28 cellular contexts compared by ENCODE assay signal in the genomic region with DNA sequence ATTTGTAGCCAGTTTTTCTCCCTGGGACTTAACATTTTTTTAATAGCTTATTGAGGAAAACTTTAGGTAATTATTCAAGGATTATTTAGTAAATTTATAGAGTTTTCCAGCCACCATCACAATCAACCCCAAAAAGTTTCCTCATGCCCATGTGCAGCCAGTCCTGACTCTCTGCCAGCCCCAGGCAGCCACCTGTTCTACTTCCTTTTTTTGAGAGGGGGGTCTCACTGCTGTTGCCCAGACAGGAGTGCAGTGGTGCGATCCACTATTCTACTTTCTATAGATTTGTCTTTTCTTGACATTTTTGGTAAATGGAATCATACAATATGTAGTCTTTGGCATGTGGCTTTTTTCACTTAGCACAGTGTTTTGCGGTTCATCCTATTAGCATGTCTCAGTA.
"Had no signal": no experiment of that assay in that cellular context is flagged by ENCODE, and none has a peak within 500 bp of the region (broad histone marks: within the 10 kb centered on the region; RNA-seq: fewer than 3 reads in every experiment).

No MANE protein-coding gene starts in this region.

- DNase-seq: stimulated activated CD4-positive, alpha-beta T cell treated with anti-CD3 and anti-CD28 coated beads, Interleukin-2, amount 100 ng/mL, for 48 hours; stimulated activated CD4-positive, alpha-beta T cell treated with anti-CD3 and anti-CD28 coated beads, Interleukin-4, amount 100 ng/mL, for 1 hour; stimulated activated CD4-positive, alpha-beta T cell treated with anti-CD3 and anti-CD28 coated beads, Interleukin-4, amount 100 ng/mL, for 24 hours; stimulated activated CD4-positive, alpha-beta T cell treated with anti-CD3 and anti-CD28 coated beads, Interleukin-4, amount 100 ng/mL, for 4 hours; stimulated activated CD8-positive, alpha-beta memory T cell treated with anti-CD3 and anti-CD28 coated beads, Interleukin-4, amount 100 ng/mL, for 48 hours; stimulated activated naive B cell treated with anti-CD40 and anti-IgM and Interleukin-4, amounts not matched to agents 10 μg/mL and 1 μg/mL and 100 μg/mL, for 72 hours; stimulated activated naive CD4-positive, alpha-beta T cell; stimulated activated naive CD4-positive, alpha-beta T cell treated with Interleukin-2 at 50 U/mL for 16 hours; stimulated activated naive CD8-positive, alpha-beta T cell treated with anti-CD3 and anti-CD28 coated beads, Interleukin-15, amount 100 ng/mL, for 72 hours; stimulated activated naive CD8-positive, alpha-beta T cell treated with anti-CD3 and anti-CD28 coated beads, Interleukin-15, Interleukin-2, amounts not matched to agents 100 U/mL and 50 U/mL, for 24 hours; stomach; substantia nigra; testis; thyroid gland; tibial artery; transverse colon; trophoblast cell; upper lobe of left lung; upper lobe of right lung; uterus had no signal

- H3K27me3 Mint-ChIP-seq: stimulated activated memory B cell treated with anti-CD40 and anti-IgM and Interleukin-4, amounts not matched to agents 10 μg/mL and 1 μg/mL and 100 μg/mL, for 72 hours; stimulated activated naive B cell treated with anti-CD40 and anti-IgM and Interleukin-4, amounts not matched to agents 10 μg/mL and 1 μg/mL and 100 μg/mL, for 72 hours; stimulated activated naive CD8-positive, alpha-beta T cell treated with anti-CD3 and anti-CD28 coated beads, Interleukin-15, amount 100 ng/mL, for 72 hours; stimulated activated naive CD8-positive, alpha-beta T cell treated with anti-CD3 and anti-CD28 coated beads, Interleukin-15, Interleukin-2, amounts not matched to agents 100 ng/mL and 50 ng/mL, for 24 hours; type B pancreatic cell had no signal

- H3K9me3 Mint-ChIP-seq: stimulated activated effector memory CD8-positive, alpha-beta T cell treated with anti-CD3 and anti-CD28 coated beads, Interleukin-12 subunit alpha, Interleukin-12 subunit beta, amount 100 ng/mL, for 72 hours; stimulated activated memory B cell treated with anti-CD40 and anti-IgM and Interleukin-4, amounts not matched to agents 10 μg/mL and 1 μg/mL and 100 μg/mL, for 72 hours; stimulated activated naive B cell treated with anti-CD40 and anti-IgM and Interleukin-4, amounts not matched to agents 10 μg/mL and 1 μg/mL and 100 μg/mL, for 72 hours; stimulated activated naive CD8-positive, alpha-beta T cell treated with anti-CD3 and anti-CD28 coated beads, Interleukin-15, amount 100 ng/mL, for 72 hours; stimulated activated naive CD8-positive, alpha-beta T cell treated with anti-CD3 and anti-CD28 coated beads, Interleukin-15, Interleukin-2, amounts not matched to agents 100 ng/mL and 50 ng/mL, for 24 hours; type B pancreatic cell had no signal

- H3K4me1 ChIP-seq: testis, uterus, vagina had no signal

- H3K36me3 ChIP-seq: stomach, suprapubic skin, thoracic aorta, thyroid gland, tibial artery, tibial nerve, transverse colon, upper lobe of left lung, upper lobe of right lung, uterus, vagina had no signal

- H3K4me3 Mint-ChIP-seq: stimulated activated effector memory CD8-positive, alpha-beta T cell treated with anti-CD3 and anti-CD28 coated beads, Interleukin-12 subunit alpha, Interleukin-12 subunit beta, amount 100 ng/mL, for 72 hours; stimulated activated memory B cell treated with anti-CD40 and anti-IgM and Interleukin-4, amounts not matched to agents 10 μg/mL and 1 μg/mL and 100 μg/mL, for 72 hours; stimulated activated naive B cell treated with anti-CD40 and anti-IgM and Interleukin-4, amounts not matched to agents 10 μg/mL and 1 μg/mL and 100 μg/mL, for 72 hours; stimulated activated naive CD8-positive, alpha-beta T cell treated with anti-CD3 and anti-CD28 coated beads, Interleukin-15, amount 100 ng/mL, for 72 hours; stimulated activated naive CD8-positive, alpha-beta T cell treated with anti-CD3 and anti-CD28 coated beads, Interleukin-15, Interleukin-2, amounts not matched to agents 100 ng/mL and 50 ng/mL, for 24 hours; type B pancreatic cell had no signal

- H3K4me1 Mint-ChIP-seq: stimulated activated effector memory CD8-positive, alpha-beta T cell treated with anti-CD3 and anti-CD28 coated beads, Interleukin-12 subunit alpha, Interleukin-12 subunit beta, amount 100 ng/mL, for 72 hours had no signal

- H3K4me3 ChIP-seq: stomach, suprapubic skin, testis, thoracic aorta, thyroid gland, tibial artery, tibial nerve, transverse colon, upper lobe of left lung, upper lobe of right lung, uterus, vagina had no signal

- ATAC-seq: stimulated activated effector memory CD8-positive, alpha-beta T cell treated with anti-CD3 and anti-CD28 coated beads, Interleukin-12 subunit alpha, Interleukin-12 subunit beta, amount 100 ng/mL, for 72 hours; stimulated activated memory B cell treated with anti-CD40 and anti-IgM and Interleukin-4, amounts not matched to agents 10 μg/mL and 1 μg/mL and 100 μg/mL, for 72 hours; stimulated activated naive B cell treated with anti-CD40 and anti-IgM and Interleukin-4, amounts not matched to agents 10 μg/mL and 1 μg/mL and 100 μg/mL, for 72 hours; stimulated activated naive CD8-positive, alpha-beta T cell treated with anti-CD3 and anti-CD28 coated beads, Interleukin-15, amount 100 ng/mL, for 72 hours; stimulated activated naive CD8-positive, alpha-beta T cell treated with anti-CD3 and anti-CD28 coated beads, Interleukin-15, Interleukin-2, amounts not matched to agents 100 U/mL and 50 U/mL, for 24 hours; upper lobe of right lung had no signal

- H3K9me3 ChIP-seq: stomach, suprapubic skin, testis, thoracic aorta, thyroid gland, tibial artery, transverse colon, upper lobe of left lung, upper lobe of right lung, uterus, vagina had no signal

- H3K27me3 ChIP-seq: stomach, suprapubic skin, testis, thyroid gland, tibial artery, tibial nerve, transverse colon, upper lobe of left lung, upper lobe of right lung, uterus, vagina had no signal

- H3K36me3 Mint-ChIP-seq: stimulated activated effector memory CD8-positive, alpha-beta T cell treated with anti-CD3 and anti-CD28 coated beads, Interleukin-12 subunit alpha, Interleukin-12 subunit beta, amount 100 ng/mL, for 72 hours; type B pancreatic cell had no signal

- H3K27ac ChIP-seq: stomach, suprapubic skin, testis, thoracic aorta, thyroid gland, tibial artery, tibial nerve, transverse colon, upper lobe of left lung, upper lobe of right lung, uterus, vagina had no signal

- H3K27ac Mint-ChIP-seq: stimulated activated effector memory CD8-positive, alpha-beta T cell treated with anti-CD3 and anti-CD28 coated beads, Interleukin-12 subunit alpha, Interleukin-12 subunit beta, amount 100 ng/mL, for 72 hours; stimulated activated memory B cell treated with anti-CD40 and anti-IgM and Interleukin-4, amounts not matched to agents 10 μg/mL and 1 μg/mL and 100 μg/mL, for 72 hours; stimulated activated naive B cell treated with anti-CD40 and anti-IgM and Interleukin-4, amounts not matched to agents 10 μg/mL and 1 μg/mL and 100 μg/mL, for 72 hours; stimulated activated naive CD8-positive, alpha-beta T cell treated with anti-CD3 and anti-CD28 coated beads, Interleukin-15, Interleukin-2, amounts not matched to agents 100 ng/mL and 50 ng/mL, for 24 hours; type B pancreatic cell had no signal
